4 cellular contexts compared by ENCODE assay signal in the genomic region with DNA sequence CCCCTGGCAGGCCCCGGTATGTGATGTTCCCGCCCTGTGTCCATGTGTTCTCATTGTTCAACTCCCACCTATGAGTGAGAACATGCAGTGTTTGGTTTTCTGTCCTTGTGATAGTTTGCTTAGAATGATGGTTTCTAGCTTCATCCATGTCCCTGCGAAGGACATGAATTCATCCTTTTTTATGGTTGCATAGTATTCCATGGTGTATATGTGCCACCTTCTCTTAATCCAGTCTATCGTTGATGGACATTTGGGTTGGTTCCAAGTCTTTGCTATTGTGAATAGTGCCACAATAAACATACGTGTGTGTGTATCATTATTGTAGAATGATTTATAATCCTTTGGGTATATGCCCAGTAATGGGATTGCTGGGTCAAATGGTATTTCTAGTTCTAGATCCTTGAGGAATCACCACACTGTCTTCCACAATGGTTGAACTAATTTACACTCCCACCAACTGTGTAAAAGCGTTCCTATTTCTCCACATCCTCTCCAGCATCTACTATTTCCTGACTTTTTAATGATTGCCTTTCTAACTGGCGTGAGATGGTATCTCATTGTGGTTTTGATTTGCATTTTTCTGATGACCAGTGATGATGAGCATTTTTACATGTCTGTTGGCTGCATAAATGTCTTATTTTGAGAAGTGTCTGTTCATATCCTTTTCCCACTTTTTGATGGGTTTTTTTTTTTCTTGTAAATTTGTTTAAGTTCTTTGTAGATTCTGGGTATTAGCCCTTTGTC. TPM values are rescaled to one million over a fixed set of nuclear protein-coding genes. Genes with fewer than 3 reads are reported as not detected.
"Had no signal": no experiment of that assay in that cellular context is flagged by ENCODE, and none has a peak within 500 bp of the region (broad histone marks: within the 10 kb centered on the region; RNA-seq: fewer than 3 reads in every experiment).

No MANE protein-coding gene starts in this region.

RNA-seq across cellular contexts. Expression of a gene that starts 32.5 kb away (rescaled TPM):
- total RNA-seq: HT1080 had no signal
- polyA plus RNA-seq: IgD-negative memory B cell had no signal

RNA-seq across cellular contexts. Expression of a gene that starts 37.3 kb away (rescaled TPM):
- total RNA-seq: HT-29, HT1080, IMR-90 had no signal
- polyA plus RNA-seq: IMR-90 had no signal
